ENCODE assay signal across 26 cellular contexts in genomic region chr2:67686254-67686653, GRCh38.
"Had no signal": no experiment of that assay in that cellular context is flagged by ENCODE, and none has a peak within 500 bp of the region (broad histone marks: within the 10 kb centered on the region; RNA-seq: fewer than 3 reads in every experiment).

No MANE protein-coding gene starts in this region.

- H3K36me3 ChIP-seq: stomach, suprapubic skin, thoracic aorta, thyroid gland, tibial artery, tibial nerve, transverse colon, upper lobe of left lung, upper lobe of right lung, uterus, vagina had no signal

- H3K27me3 ChIP-seq: stomach, testis, thyroid gland, tibial artery, transverse colon, upper lobe of left lung, upper lobe of right lung, uterus, vagina had no signal

- H3K4me3 ChIP-seq: stomach, suprapubic skin, testis, thoracic aorta, thyroid gland, tibial artery, tibial nerve, transverse colon, upper lobe of left lung, upper lobe of right lung, uterus, vagina had no signal

- H3K9me3 ChIP-seq: stomach, suprapubic skin, testis, thoracic aorta, thyroid gland, tibial artery, tibial nerve, transverse colon, upper lobe of left lung, upper lobe of right lung, uterus, vagina had no signal

- H3K27ac ChIP-seq: stomach, suprapubic skin, testis, thoracic aorta, thyroid gland, tibial artery, tibial nerve, transverse colon, upper lobe of left lung, upper lobe of right lung, uterus, vagina had no signal

- H3K4me1 ChIP-seq: stomach, suprapubic skin, testis, thyroid gland, tibial artery, tibial nerve, transverse colon, upper lobe of left lung, upper lobe of right lung, uterus, vagina had no signal

- DNase-seq: stimulated activated CD4-positive, alpha-beta T cell treated with anti-CD3 and anti-CD28 coated beads, Interleukin-2, amount 100 ng/mL, for 48 hours; stimulated activated CD4-positive, alpha-beta T cell treated with anti-CD3 and anti-CD28 coated beads, Interleukin-4, amount 100 ng/mL, for 1 hour; stimulated activated CD4-positive, alpha-beta T cell treated with anti-CD3 and anti-CD28 coated beads, Interleukin-4, amount 100 ng/mL, for 24 hours; stimulated activated CD4-positive, alpha-beta T cell treated with anti-CD3 and anti-CD28 coated beads, Interleukin-4, amount 100 ng/mL, for 4 hours; stimulated activated CD8-positive, alpha-beta memory T cell treated with anti-CD3 and anti-CD28 coated beads, Interleukin-4, amount 100 ng/mL, for 48 hours; stimulated activated naive B cell treated with anti-CD40 and anti-IgM and Interleukin-4, amounts not matched to agents 10 μg/mL and 1 μg/mL and 100 μg/mL, for 72 hours; stimulated activated naive CD4-positive, alpha-beta T cell; stimulated activated naive CD4-positive, alpha-beta T cell treated with Interleukin-2 at 50 U/mL for 16 hours; stimulated activated naive CD8-positive, alpha-beta T cell treated with anti-CD3 and anti-CD28 coated beads, Interleukin-15, amount 100 ng/mL, for 72 hours; stimulated activated naive CD8-positive, alpha-beta T cell treated with anti-CD3 and anti-CD28 coated beads, Interleukin-15, Interleukin-2, amounts not matched to agents 100 U/mL and 50 U/mL, for 24 hours; stomach; substantia nigra; testis; thyroid gland; tibial artery; transverse colon; trophoblast cell; upper lobe of left lung; upper lobe of right lung; uterus had no signal

- ATAC-seq: stimulated activated effector memory CD8-positive, alpha-beta T cell treated with anti-CD3 and anti-CD28 coated beads, Interleukin-12 subunit alpha, Interleukin-12 subunit beta, amount 100 ng/mL, for 72 hours; stimulated activated memory B cell treated with anti-CD40 and anti-IgM and Interleukin-4, amounts not matched to agents 10 μg/mL and 1 μg/mL and 100 μg/mL, for 72 hours; stimulated activated naive B cell treated with anti-CD40 and anti-IgM and Interleukin-4, amounts not matched to agents 10 μg/mL and 1 μg/mL and 100 μg/mL, for 72 hours; stimulated activated naive CD8-positive, alpha-beta T cell treated with anti-CD3 and anti-CD28 coated beads, Interleukin-15, amount 100 ng/mL, for 72 hours; stimulated activated naive CD8-positive, alpha-beta T cell treated with anti-CD3 and anti-CD28 coated beads, Interleukin-15, Interleukin-2, amounts not matched to agents 100 U/mL and 50 U/mL, for 24 hours; upper lobe of right lung had no signal
